9 cellular contexts compared by ENCODE assay signal in genomic region chr2:174631009-174631981, GRCh38. TPM values are rescaled to one million over a fixed set of nuclear protein-coding genes. Genes with fewer than 3 reads are reported as not detected.
A peak's percentile ranks its signal among the peaks of the same experiment; 100 is the strongest.
DNase-seq lines count a peak whose midpoint lies in the region; ATAC-seq and TF ChIP-seq lines count a peak whose summit lies in the region.
"Had no signal": no experiment of that assay in that cellular context is flagged by ENCODE, and none has a peak within 500 bp of the region (broad histone marks: within the 10 kb centered on the region; RNA-seq: fewer than 3 reads in every experiment).

No MANE protein-coding gene starts in this region.

- H3K9me3 Mint-ChIP-seq in naive thymus-derived CD4-positive, alpha-beta T cell: no peaks in the 10 kb centered on the region

- H3K4me3 Mint-ChIP-seq in naive thymus-derived CD4-positive, alpha-beta T cell: peak overlapping the region; percentile 90 to 100 (median 93)

- peak overlapping the region; percentile 85; the same call in 1 of the 2 replicates for H4K5ac ChIP-seq in IMR-90 (ENCODE audit: low read depth, low read length)

- no peak overlapping the region for H2AFZ ChIP-seq in IMR-90 (replicated peaks; ENCODE audit: low read length, poor library complexity)

- dilution Hi-C loops in IMR-90 (cut with HindIII; ENCODE audit: low sequenced_read_pairs, unreplicated experiment): no loop called here

- H3K27ac Mint-ChIP-seq in naive thymus-derived CD4-positive, alpha-beta T cell: peak overlapping the region; percentile 94 to 99 (median 96)

- H3K79me1 ChIP-seq in IMR-90 (ENCODE audit: low read depth in 1 of 2, low read length in 2 of 2): peaks cover 3 to 40% of the 10 kb centered on the region in 2 experiments; a peak in 2 of 4 replicates

- peak overlapping the region in 1 of 2 experiments; percentile 32; a peak in 2 of 4 replicates for H4K8ac ChIP-seq in IMR-90 (ENCODE audit: low read depth in 2 of 2, low read length in 2 of 2)

- no peak overlapping the region for H3K9ac ChIP-seq in IMR-90 (ENCODE audit: low read depth, low read length)

- in situ Hi-C loops in IMR-90 (cut with MboI; ENCODE audit: low sequenced_read_pairs): no loop called here

- no peak for TF ChIP-seq RAD21 in IMR-90 (IDR thresholded peaks at IDR 0.05; ENCODE audit: low read length)

- CTCF ChIA-PET in BJ (lab: Yijun Ruan, JAX): interaction anchor here (0.6 to 0.9 kb wide), 2 partner anchors 22 to 49 kb away, joined by 3 read pairs; no protein-coding TSS in a partner anchor
- CTCF ChIA-PET in IMR-90 (lab: Yijun Ruan, JAX): no interaction called here
- CTCF ChIA-PET in naive thymus-derived CD4-positive, alpha-beta T cell (lab: Charles Lee): interaction anchor here (0.6 kb wide), 1 partner anchor 52 kb away, joined by 4 read pairs; no protein-coding TSS in a partner anchor

- intact Hi-C loops in IMR-90 (cut with micrococcal nuclease) (no loop called here), esophagus squamous epithelium (cut with DNase I) (no loop called here)
- intact Hi-C loops in naive thymus-derived CD4-positive, alpha-beta T cell (cut with micrococcal nuclease): loop anchor here in 1 of 2 donors (1.0 kb wide), 2 partner anchors 8 to 14 kb away; no protein-coding TSS in a partner anchor

- H3K4ac ChIP-seq in IMR-90 (ENCODE audit: low read depth, low read length): peak overlapping the region; percentile 65

- no peaks in the 10 kb centered on the region for H3K27me3 ChIP-seq in BJ (ENCODE audit: control insufficient read depth, insufficient read depth, low read length)
- H3K27me3 ChIP-seq in IMR-90 (ENCODE audit: control insufficient read depth, insufficient read depth, low read length): no peaks in the 10 kb centered on the region
- H3K27me3 ChIP-seq in naive thymus-derived CD4-positive, alpha-beta T cell (ENCODE audit: control insufficient read depth in 2 of 2, insufficient read depth in 2 of 2, low read length in 2 of 2): no peaks in the 10 kb centered on the region
- no peaks in the 10 kb centered on the region for H3K27me3 ChIP-seq in esophagus squamous epithelium
- H3K27me3 ChIP-seq in SJCRH30: no peaks in the 10 kb centered on the region

- H3K9me1 ChIP-seq in IMR-90 (ENCODE audit: insufficient read depth, low read length): peaks cover 14% of the 10 kb centered on the region

- BruUV-seq in IMR-90 (replicated peaks; lab: Mats Ljungman, UMichigan): no TSS peak

- POLR2A ChIA-PET in BJ (lab: Charles Lee): no interaction called here
- POLR2A ChIA-PET in IMR-90 (lab: Charles Lee; ENCODE audit: unreplicated experiment): no interaction called here
- POLR2A ChIA-PET in naive thymus-derived CD4-positive, alpha-beta T cell (lab: Charles Lee): interaction anchor here (3.3 kb wide), 1 partner anchor 51 kb away, joined by 12 read pairs; no protein-coding TSS in a partner anchor

- H3K9me3 ChIP-seq in IMR-90 (ENCODE audit: control insufficient read depth, insufficient read depth, low read length) (no peaks in the 10 kb centered on the region), esophagus squamous epithelium (no peaks in the 10 kb centered on the region), SJCRH30 (replicated peaks) (no peaks in the 10 kb centered on the region)
- H3K9me3 ChIP-seq in naive thymus-derived CD4-positive, alpha-beta T cell (ENCODE audit: control insufficient read depth in 2 of 3, low read length in 3 of 3): no peaks in the 10 kb centered on the region

- peak overlapping the region; percentile 77 for H2BK5ac ChIP-seq in IMR-90 (ENCODE audit: low read depth, low read length, poor library complexity, severe bottlenecking)

- H3K4me3 ChIP-seq in BJ (ENCODE audit: low read depth, low read length) (no peak overlapping the region), IMR-90 (ENCODE audit: insufficient read depth, low read depth, low read length) (no peak overlapping the region), esophagus squamous epithelium (no peak overlapping the region), SJCRH30 (no peak overlapping the region)
- peak overlapping the region; percentile 78 for H3K4me3 ChIP-seq in naive thymus-derived CD4-positive, alpha-beta T cell (ENCODE audit: low read length)

- peak overlapping the region; percentile 22 for H2BK20ac ChIP-seq in IMR-90 (ENCODE audit: low read depth, low read length)

- H4K20me1 ChIP-seq in IMR-90 (ENCODE audit: insufficient read depth, low read length): peaks cover 3% of the 10 kb centered on the region; the same call in 1 of the 2 replicates

- no peaks in the 10 kb centered on the region for H3K27me3 Mint-ChIP-seq in naive thymus-derived CD4-positive, alpha-beta T cell

- peak; percentile 79 for ATAC-seq in IMR-90 (ENCODE audit: low read depth)
- ATAC-seq in naive thymus-derived CD4-positive, alpha-beta T cell: no peak
- ATAC-seq in HG02588 (IDR thresholded peaks at IDR 0.05; ENCODE audit: unreplicated experiment): no peak

- H3K4me1 Mint-ChIP-seq in naive thymus-derived CD4-positive, alpha-beta T cell: peaks cover 56 to 88% (median 84%) of the 10 kb centered on the region in 7 donors

- DNase-seq in BJ (ENCODE audit: low read depth): peak; percentile 61
- peak; percentile 90 for DNase-seq in IMR-90
- DNase-seq in amniotic epithelial cell (ENCODE audit: low read depth): peak; percentile 88
- DNase-seq in naive thymus-derived CD4-positive, alpha-beta T cell: no peak
- DNase-seq in esophagus squamous epithelium (lab: John Stamatoyannopoulos, UW): no peak
- DNase-seq in SJCRH30: no peak
- no peak for DNase-seq in NCI-H1092 (lab: John Stamatoyannopoulos, UW)
- DNase-seq: NCI-H510A treated with DMSO at 0.1 percent for 48 hours had no signal

- peak overlapping the region; percentile 55; the same call in 1 of the 2 replicates for H2BK120ac ChIP-seq in IMR-90 (ENCODE audit: low read depth, low read length)

- H3K18ac ChIP-seq in IMR-90 (ENCODE audit: low read depth, low read length): no peak overlapping the region

- peak overlapping the region; percentile 46; the same call in 1 of the 2 replicates for H3K4me2 ChIP-seq in IMR-90 (ENCODE audit: low read depth, low read length)

- peak overlapping the region; percentile 92; the same call in 2 of the 3 replicates for H2BK15ac ChIP-seq in IMR-90 (ENCODE audit: low read depth, low read length)

- H3K14ac ChIP-seq in IMR-90 (replicated peaks; ENCODE audit: low read depth, low read length): peak overlapping the region; percentile 78

- no peak overlapping the region for H2AK5ac ChIP-seq in IMR-90 (ENCODE audit: low read depth, low read length)

- H3K4me1 ChIP-seq in IMR-90 (ENCODE audit: control insufficient read depth, insufficient read depth, low read length) (peaks cover 13% of the 10 kb centered on the region), esophagus squamous epithelium (peaks cover 0 to 52% (median 19%) of the 10 kb centered on the region in 3 donors), SJCRH30 (no peaks in the 10 kb centered on the region)
- H3K4me1 ChIP-seq in naive thymus-derived CD4-positive, alpha-beta T cell (ENCODE audit: control insufficient read depth in 2 of 2, insufficient read depth in 2 of 2, low read length in 2 of 2): peaks cover 69 to 71% of the 10 kb centered on the region in 2 donors

- no CpG with 5 or more reads among the region's 11 CpGs for WGBS in IMR-90 (ENCODE audit: extremely low coverage in 2 of 2, insufficient read length in 1 of 2), 2 experiments
- 76 to 85% methylated on average over 11 of the region's 11 CpGs for WGBS in esophagus squamous epithelium, 2 donors

- H4K91ac ChIP-seq in IMR-90 (ENCODE audit: insufficient read depth, low read depth, low read length): no peak overlapping the region

- H3K27ac ChIP-seq in IMR-90 (ENCODE audit: insufficient read depth, low read length) (no peak overlapping the region), esophagus squamous epithelium (no peak overlapping the region), SJCRH30 (no peak overlapping the region)
- H3K27ac ChIP-seq in naive thymus-derived CD4-positive, alpha-beta T cell (ENCODE audit: low read depth, low read length): peak overlapping the region; percentile 82

- H2AK9ac ChIP-seq in IMR-90 (replicated peaks; ENCODE audit: low read depth, low read length, poor library complexity): no peak overlapping the region

- TF ChIP-seq POLR2A in IMR-90 (IDR thresholded peaks at IDR 0.05; ENCODE audit: low read depth, low read length) (no peak), esophagus squamous epithelium (IDR thresholded peaks at IDR 0.05) (no peak)

- H3K36me3 ChIP-seq in BJ (ENCODE audit: control insufficient read depth, insufficient read depth, low read length): no peaks in the 10 kb centered on the region; the same call in 1 of the 2 replicates
- no peaks in the 10 kb centered on the region; the same call in 1 of the 2 replicates for H3K36me3 ChIP-seq in IMR-90 (ENCODE audit: control insufficient read depth, insufficient read depth, low read length)
- H3K36me3 ChIP-seq in naive thymus-derived CD4-positive, alpha-beta T cell (ENCODE audit: control insufficient read depth in 2 of 3, insufficient read depth in 3 of 3, low read length in 3 of 3): peaks cover 5 to 25% (median 22%) of the 10 kb centered on the region in 3 experiments
- H3K36me3 ChIP-seq in esophagus squamous epithelium: no peaks in the 10 kb centered on the region
- H3K36me3 ChIP-seq in SJCRH30: peaks cover 4% of the 10 kb centered on the region

- peak overlapping the region; percentile 57; the same call in 1 of the 2 replicates for H3K23ac ChIP-seq in IMR-90 (ENCODE audit: low read depth, low read length)

- peaks cover 19 to 60% (median 53%) of the 10 kb centered on the region in 5 donors for H3K36me3 Mint-ChIP-seq in naive thymus-derived CD4-positive, alpha-beta T cell

- no peak overlapping the region for H3K56ac ChIP-seq in IMR-90 (ENCODE audit: extremely low read depth, insufficient read depth, low read length)

- TF ChIP-seq CTCF in BJ (IDR thresholded peaks at IDR 0.05; ENCODE audit: insufficient read depth, low read depth, low read length): no peak
- TF ChIP-seq CTCF in IMR-90 (conservative IDR thresholded peaks at IDR 0.05; ENCODE audit: low read depth, low read length): no peak
- TF ChIP-seq CTCF in esophagus squamous epithelium (IDR thresholded peaks at IDR 0.05): no peak

TF ChIP-seq in IMR-90, 13 proteins besides CTCF, POLR2A, EP300 and RAD21 (continues in another document):
- TF ChIP-seq CHD1 (IDR thresholded peaks at IDR 0.05; ENCODE audit: low read depth, low read length) (no peak), SMC3 (IDR thresholded peaks at IDR 0.05; ENCODE audit: low read depth, low read length) (0 out of 2 replicates have a peak, but pooled peaks have one; percentile 19), BHLHE40 (IDR thresholded peaks at IDR 0.05; ENCODE audit: low read depth, low read length) (peak; percentile 80)

RNA-seq across cellular contexts. Expression of gene WIPF1, which starts 33.7 kb away (rescaled TPM):
- 27.1 and 34.9 TPM in 2 replicates for polyA plus RNA-seq in BJ (2011; rRNA removed)
- polyA minus RNA-seq in BJ (2011; rRNA and poly(A)+ RNA removed): 19.5 TPM in 2 replicates
- total RNA-seq in IMR-90 (2012; rRNA removed): 2.7 and 3.3 TPM in 2 replicates
- 13.5 and 14.2 TPM in 2 replicates for polyA plus RNA-seq in IMR-90 (2012; rRNA removed)
- polyA plus RNA-seq in IMR-90 (2012; cell fraction: cytosol; rRNA removed): 5.5 and 14.1 TPM in 2 replicates
- polyA plus RNA-seq in IMR-90 (2012; cell fraction: nucleus; rRNA removed; ENCODE audit: low replicate concordance): 10.0 and 12.1 TPM in 2 replicates
- 100 to 1,000 TPM; 272 to 514 (median 397) TPM for total RNA-seq in naive thymus-derived CD4-positive, alpha-beta T cell
- polyA plus RNA-seq in naive thymus-derived CD4-positive, alpha-beta T cell: 100 to 1,000 TPM in 1 of 2 donors, 10 to 100 TPM in 1; 92.3 to 103 TPM
- 10 to 100 TPM in 1 of 4 donors, 1 to 10 TPM in 3; 2.2 to 17.5 (median 6.0) TPM for total RNA-seq in esophagus squamous epithelium
- 14.8 and 18.8 TPM in 2 replicates for total RNA-seq in SJCRH30 (2014; rRNA removed; shearing (Covaris generic))

Comparison
In these comparisons a context has a peak if more than half of its experiments do, and no peak if none do; other contexts are left out.
1. DNase-seq: peak in BJ (single experiment), IMR-90 (single experiment) and amniotic epithelial cell (single experiment); none in naive thymus-derived CD4-positive, alpha-beta T cell (0 of 9), esophagus squamous epithelium (single experiment), SJCRH30 (0 of 2) and NCI-H1092 (single experiment).
2. RNA of gene WIPF1, which starts 33.7 kb away (total RNA-seq): 272 to 514 TPM in naive thymus-derived CD4-positive, alpha-beta T cell; 14.8 to 18.8 TPM in SJCRH30, 2.2 to 17.5 TPM in esophagus squamous epithelium and 2.7 to 3.3 TPM in IMR-90; every median in the first group is over 10 times any median in the second.